9 cellular contexts compared by ENCODE assay signal in genomic region chr10:95793401-95794045, GRCh38. TPM values are rescaled to one million over a fixed set of nuclear protein-coding genes. Genes with fewer than 3 reads are reported as not detected.
DNase-seq lines count a peak whose midpoint lies in the region; ATAC-seq and TF ChIP-seq lines count a peak whose summit lies in the region.
"Had no signal": no experiment of that assay in that cellular context is flagged by ENCODE, and none has a peak within 500 bp of the region (broad histone marks: within the 10 kb centered on the region; RNA-seq: fewer than 3 reads in every experiment).

No MANE protein-coding gene starts in this region.

- peaks cover 4% of the 10 kb centered on the region for H3K36me3 Mint-ChIP-seq in Caco-2 (ENCODE audit: insufficient read depth, unreplicated experiment)

- CTCF ChIA-PET in Caco-2 (lab: Charles Lee), result no interaction called here

- no TSS peak for BruUV-seq in Caco-2 (replicated peaks; lab: Mats Ljungman, UMichigan)

- peaks cover 14% of the 10 kb centered on the region for H3K9me3 Mint-ChIP-seq in Caco-2 (ENCODE audit: unreplicated experiment)

- TF ChIP-seq CTCF in HL-60 (IDR thresholded peaks at IDR 0.05; ENCODE audit: insufficient read depth, low read length) (no peak), foreskin keratinocyte (conservative IDR thresholded peaks at IDR 0.05) (no peak), Caco-2 (IDR thresholded peaks at IDR 0.05; ENCODE audit: insufficient read depth in 1 of 2, low read depth in 1 of 2, low read length in 1 of 2, severe bottlenecking in 1 of 2, unreplicated experiment in 1 of 2) (no peak)

- POLR2A ChIA-PET in Caco-2 (lab: Charles Lee), result no interaction called here

- H3K4me3 Mint-ChIP-seq in Caco-2 (ENCODE audit: unreplicated experiment), result no peak overlapping the region

- no peaks in the 10 kb centered on the region for H3K27me3 Mint-ChIP-seq in Caco-2 (ENCODE audit: insufficient read depth, unreplicated experiment)

- H3K4me1 Mint-ChIP-seq in Caco-2 (ENCODE audit: low read depth, unreplicated experiment), result no peaks in the 10 kb centered on the region

- H3K27me3 ChIP-seq in HL-60 (ENCODE audit: insufficient read depth, poor library complexity, severe bottlenecking) (no peaks in the 10 kb centered on the region), foreskin keratinocyte (no peaks in the 10 kb centered on the region), Caco-2 (replicated peaks; ENCODE audit: control insufficient read depth, insufficient read depth, low read length) (no peaks in the 10 kb centered on the region)

- H3K4me1 ChIP-seq in foreskin keratinocyte, result no peaks in the 10 kb centered on the region
- H3K4me1 ChIP-seq in Caco-2, result no peaks in the 10 kb centered on the region

- H3K9me3 ChIP-seq in Caco-2, result no peaks in the 10 kb centered on the region; the same call in 1 of the 2 replicates

- intact Hi-C loops in Caco-2 (cut with micrococcal nuclease; ENCODE audit: unreplicated experiment), result no loop called here

- no peak overlapping the region for H3K27ac Mint-ChIP-seq in Caco-2 (ENCODE audit: unreplicated experiment)

- H3K36me3 ChIP-seq in Caco-2 (ENCODE audit: control insufficient read depth, insufficient read depth, low read length), result no peaks in the 10 kb centered on the region

- peak; percentile 49 to 87 for DNase-seq in HL-60 (ENCODE audit: low read depth in 1 of 2, low spot score in 1 of 2)
- DNase-seq in stimulated activated naive CD8-positive, alpha-beta T cell treated with anti-CD3 and anti-CD28 coated beads, Interleukin-15, Interleukin-2, amounts not matched to agents 100 U/mL and 50 U/mL, for 24 hours, result peak; percentile 28
- no peak for DNase-seq in foreskin keratinocyte
- DNase-seq in Caco-2, result no peak
- DNase-seq: NCI-H1694 treated with DMSO at 0.1 percent for 48 hours; stimulated activated CD4-positive, alpha-beta T cell treated with anti-CD3 and anti-CD28 coated beads, Interleukin-15, amount 100 ng/mL, for 24 hours had no signal

- H3K27ac ChIP-seq in HL-60 (replicated peaks), result peak overlapping the region; percentile 44
- no peak overlapping the region for H3K27ac ChIP-seq in foreskin keratinocyte

- no peak overlapping the region for H3K4me3 ChIP-seq in HL-60 (replicated peaks; ENCODE audit: insufficient read depth, low read length)
- H3K4me3 ChIP-seq in Caco-2 (ENCODE audit: low read depth, low read length), result no peak overlapping the region

- ATAC-seq in GM19455 (IDR thresholded peaks at IDR 0.05; ENCODE audit: unreplicated experiment) (peak; percentile 44), esophagus mucosa (peak; percentile 32), foreskin keratinocyte (no peak), HG03442 (IDR thresholded peaks at IDR 0.05; ENCODE audit: unreplicated experiment) (no peak)
- ATAC-seq in stimulated activated naive CD8-positive, alpha-beta T cell treated with anti-CD3 and anti-CD28 coated beads, Interleukin-15, Interleukin-2, amounts not matched to agents 100 U/mL and 50 U/mL, for 24 hours, result peak; percentile 75

RNA-seq across cellular contexts. Expression of gene ENTPD1, which starts 37.6 kb away (rescaled TPM):
- total RNA-seq in esophagus mucosa, result 9.2 TPM
- total RNA-seq in foreskin keratinocyte, result not detected in 2 replicates
- polyA plus RNA-seq in foreskin keratinocyte, result not detected in 2 replicates
- total RNA-seq in Caco-2 (2022), result 1.7 and 2.2 TPM in 2 replicates

Comparison
In these comparisons a context has a peak if more than half of its experiments do, and no peak if none do; other contexts are left out.
1. ATAC-seq: peak in GM19455 (single experiment), esophagus mucosa (single experiment) and stimulated activated naive CD8-positive, alpha-beta T cell treated with anti-CD3 and anti-CD28 coated beads, Interleukin-15, Interleukin-2, amounts not matched to agents 100 U/mL and 50 U/mL, for 24 hours (single experiment); none in foreskin keratinocyte (single experiment) and HG03442 (single experiment).
2. DNase-seq: peak in HL-60 (2 of 2) and stimulated activated naive CD8-positive, alpha-beta T cell treated with anti-CD3 and anti-CD28 coated beads, Interleukin-15, Interleukin-2, amounts not matched to agents 100 U/mL and 50 U/mL, for 24 hours (single experiment); none in foreskin keratinocyte (0 of 2) and Caco-2 (0 of 2).